ENCODE assay signal across 8 cellular contexts in genomic region chr22:23895599-23896144, GRCh38. TPM values are rescaled to one million over a fixed set of nuclear protein-coding genes. Genes with fewer than 3 reads are reported as not detected.
DNase-seq lines count a peak whose midpoint lies in the region; TF ChIP-seq lines count a peak whose summit lies in the region.

No MANE protein-coding gene starts in this region.

- H3K4me3 Mint-ChIP-seq in nephron progenitor cell: peak overlapping the region; percentile 92

- H3K9me3 ChIP-seq in duodenal mucosa (ENCODE audit: control insufficient read depth in 1 of 2, low read length in 2 of 2): no peaks in the 10 kb centered on the region

- peaks cover 16 to 26% of the 10 kb centered on the region in 2 donors for H3K4me1 ChIP-seq in duodenal mucosa (ENCODE audit: control insufficient read depth in 1 of 2, insufficient read depth in 2 of 2, low read length in 2 of 2)

- H3K27ac ChIP-seq in duodenal mucosa (ENCODE audit: low read depth, low read length): peak overlapping the region; percentile 99

- peaks cover 51% of the 10 kb centered on the region for H3K36me3 Mint-ChIP-seq in nephron progenitor cell (ENCODE audit: low read depth)

- no peaks in the 10 kb centered on the region for H3K27me3 ChIP-seq in BJ (ENCODE audit: control insufficient read depth, insufficient read depth, low read length)
- H3K27me3 ChIP-seq in duodenal mucosa (ENCODE audit: control insufficient read depth in 1 of 2, insufficient read depth in 2 of 2, low read length in 2 of 2): no peaks in the 10 kb centered on the region

- peak overlapping the region; percentile 81 for H3K27ac Mint-ChIP-seq in nephron progenitor cell

- POLR2A ChIA-PET in BJ (lab: Charles Lee): no interaction called here

- CTCF ChIA-PET in BJ (lab: Yijun Ruan, JAX): no interaction called here

- no peaks in the 10 kb centered on the region for H3K27me3 Mint-ChIP-seq in nephron progenitor cell (ENCODE audit: low read depth, poor library complexity)

- DNase-seq in BJ (ENCODE audit: low read depth) (no peak), NB4 (ENCODE audit: low read depth) (no peak), nephron progenitor cell (no peak), NCI-H748 treated with DMSO at 0.1 percent for 48 hours (lab: John Stamatoyannopoulos, UW) (no peak), RPMI8226 (no peak), epidermal melanocyte (ENCODE audit: insufficient read length, low spot score) (no peak), Kasumi-1 (lab: John Stamatoyannopoulos, UW) (no peak)

- TF ChIP-seq CTCF in BJ (IDR thresholded peaks at IDR 0.05; ENCODE audit: insufficient read depth, low read depth, low read length): no peak
- TF ChIP-seq CTCF in NB4 (IDR thresholded peaks at IDR 0.05; ENCODE audit: low read depth, low read length): no peak
- no peak for TF ChIP-seq CTCF in nephron progenitor cell (IDR thresholded peaks at IDR 0.05)

- H3K9ac ChIP-seq in duodenal mucosa (ENCODE audit: low read depth in 1 of 2, low read length in 2 of 2): peak overlapping the region; percentile 84 to 88

- H3K4me3 ChIP-seq in BJ (ENCODE audit: low read depth, low read length): peak overlapping the region; percentile 78
- peak overlapping the region; percentile 88 for H3K4me3 ChIP-seq in NB4 (ENCODE audit: low read depth, low read length)
- H3K4me3 ChIP-seq in duodenal mucosa (ENCODE audit: low read depth in 1 of 2, low read length in 2 of 2): peak overlapping the region; percentile 83 to 88

- peaks cover 62% of the 10 kb centered on the region for H3K4me1 Mint-ChIP-seq in nephron progenitor cell

- no peak for TF ChIP-seq POLR2A in NB4 (IDR thresholded peaks at IDR 0.05; ENCODE audit: extremely low read depth, insufficient read length)

- H3K9me3 Mint-ChIP-seq in nephron progenitor cell: peaks cover 25% of the 10 kb centered on the region

- H3K36me3 ChIP-seq in BJ (ENCODE audit: control insufficient read depth, insufficient read depth, low read length) (peaks cover 21% of the 10 kb centered on the region), duodenal mucosa (ENCODE audit: control insufficient read depth in 1 of 2, insufficient read depth in 2 of 2, low read length in 2 of 2) (peaks cover 0 to 26% of the 10 kb centered on the region in 2 donors)

RNA-seq across cellular contexts. Expression of gene MIF, which starts 1.5 kb away (rescaled TPM):
- polyA plus RNA-seq in BJ (2011; rRNA removed): 202 and 246 TPM in 2 replicates
- 65.6 and 70.0 TPM in 2 replicates for polyA minus RNA-seq in BJ (2011; rRNA and poly(A)+ RNA removed)

RNA-seq across cellular contexts. Expression of gene SLC2A11, which starts 38.0 kb away (rescaled TPM):
- polyA plus RNA-seq in BJ (2011; rRNA removed): 9.6 and 14.7 TPM in 2 replicates
- 7.6 and 13.5 TPM in 2 replicates for polyA minus RNA-seq in BJ (2011; rRNA and poly(A)+ RNA removed)

RNA-seq across cellular contexts. Expression of gene DERL3, which starts 56.9 kb away (rescaled TPM):
- 0.47 and 0.71 TPM in 2 replicates for polyA plus RNA-seq in BJ (2011; rRNA removed)
- 0.15 and 0.43 TPM in 2 replicates for polyA minus RNA-seq in BJ (2011; rRNA and poly(A)+ RNA removed)
